Comparison of ENCODE assay signal across 8 cellular contexts in the genomic region with DNA sequence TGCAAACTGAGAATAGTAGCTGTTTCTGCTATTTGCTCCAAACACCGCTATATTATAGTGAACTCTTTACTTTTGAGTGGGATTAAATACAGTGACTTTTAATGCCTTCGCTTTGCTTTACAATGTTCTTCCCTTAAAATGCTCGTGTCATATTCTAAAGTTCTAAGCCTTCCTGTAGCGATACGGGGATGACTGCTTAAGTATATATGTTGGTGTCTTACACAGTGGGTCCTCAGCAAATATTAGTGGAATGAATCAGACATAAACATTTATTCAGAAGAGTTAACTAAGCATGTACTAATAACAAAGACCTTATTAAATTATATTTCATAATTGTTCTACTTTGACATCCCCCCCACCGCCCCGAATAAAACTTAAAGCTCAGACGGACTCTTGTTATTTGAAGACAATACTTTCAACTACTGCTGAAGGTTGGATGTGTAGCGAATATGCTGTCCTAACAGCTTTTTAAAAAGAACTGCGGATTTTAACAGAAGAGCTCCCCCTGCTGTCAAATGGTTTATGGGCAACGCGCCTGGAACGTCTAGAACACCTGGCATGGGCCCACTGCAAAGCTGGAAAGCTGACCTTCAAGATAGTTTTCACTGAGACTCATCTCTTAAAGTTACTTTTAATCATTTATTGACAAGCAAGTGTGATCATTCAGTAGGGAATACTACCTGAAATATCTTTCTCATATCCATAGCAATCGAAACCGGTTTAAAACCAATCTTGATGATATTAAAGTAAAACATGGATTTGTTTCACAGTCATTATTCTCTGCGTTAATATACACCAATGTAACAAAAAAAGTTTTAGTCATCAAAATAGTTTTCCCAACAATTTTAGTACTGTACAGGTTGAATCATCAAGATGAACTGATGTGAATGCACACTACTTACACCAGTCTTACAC.
A peak's percentile ranks its signal among the peaks of the same experiment; 100 is the strongest.
DNase-seq lines count a peak whose midpoint lies in the region; ATAC-seq and TF ChIP-seq lines count a peak whose summit lies in the region.

No MANE protein-coding gene starts in this region.

- peak overlapping the region; percentile 82 for H3K4me3 ChIP-seq in fibroblast of the aortic adventitia (ENCODE audit: low read depth, low read length)

- H3K36me3 Mint-ChIP-seq in natural killer cell treated with Interleukin-12 subunit alpha and Interleukin-12 subunit beta and Interleukin-15 and Interleukin-18, amount 100 ng/mL, for 72 hours: no peaks in the 10 kb centered on the region
- no peaks in the 10 kb centered on the region for H3K36me3 Mint-ChIP-seq in stimulated activated memory B cell treated with anti-CD40 and anti-IgM and Interleukin-4, amounts not matched to agents 10 μg/mL and 1 μg/mL and 100 μg/mL, for 72 hours

- peak overlapping the region; percentile 94 for H3K4me3 Mint-ChIP-seq in natural killer cell treated with Interleukin-12 subunit alpha and Interleukin-12 subunit beta and Interleukin-15 and Interleukin-18, amount 100 ng/mL, for 72 hours
- peak overlapping the region; percentile 67 for H3K4me3 Mint-ChIP-seq in stimulated activated memory B cell treated with anti-CD40 and anti-IgM and Interleukin-4, amounts not matched to agents 10 μg/mL and 1 μg/mL and 100 μg/mL, for 72 hours

- H3K27me3 Mint-ChIP-seq in natural killer cell treated with Interleukin-12 subunit alpha and Interleukin-12 subunit beta and Interleukin-15 and Interleukin-18, amount 100 ng/mL, for 72 hours: peaks cover 0 to 1% of the 10 kb centered on the region in 2 donors
- no peaks in the 10 kb centered on the region for H3K27me3 Mint-ChIP-seq in stimulated activated memory B cell treated with anti-CD40 and anti-IgM and Interleukin-4, amounts not matched to agents 10 μg/mL and 1 μg/mL and 100 μg/mL, for 72 hours

- no peak for TF ChIP-seq POLR2A in GM18505 (IDR thresholded peaks at IDR 0.05; ENCODE audit: borderline replicate concordance, extremely low read depth, insufficient read depth, insufficient read length)

- H3K27ac ChIP-seq in 22Rv1: peak overlapping the region; percentile 70

- H3K4me1 Mint-ChIP-seq in natural killer cell treated with Interleukin-12 subunit alpha and Interleukin-12 subunit beta and Interleukin-15 and Interleukin-18, amount 100 ng/mL, for 72 hours (ENCODE audit: low read depth in 2 of 2): peaks cover 24 to 34% of the 10 kb centered on the region in 2 donors
- peaks cover 29% of the 10 kb centered on the region for H3K4me1 Mint-ChIP-seq in stimulated activated memory B cell treated with anti-CD40 and anti-IgM and Interleukin-4, amounts not matched to agents 10 μg/mL and 1 μg/mL and 100 μg/mL, for 72 hours

- TF ChIP-seq CTCF in 22Rv1 (IDR thresholded peaks at IDR 0.05) (peak; percentile 95), fibroblast of the aortic adventitia (IDR thresholded peaks at IDR 0.05; ENCODE audit: insufficient read depth, low read length) (peak; percentile 76)

- H3K9me3 Mint-ChIP-seq in natural killer cell treated with Interleukin-12 subunit alpha and Interleukin-12 subunit beta and Interleukin-15 and Interleukin-18, amount 100 ng/mL, for 72 hours: no peaks in the 10 kb centered on the region
- H3K9me3 Mint-ChIP-seq in stimulated activated memory B cell treated with anti-CD40 and anti-IgM and Interleukin-4, amounts not matched to agents 10 μg/mL and 1 μg/mL and 100 μg/mL, for 72 hours: no peaks in the 10 kb centered on the region

- H3K27ac Mint-ChIP-seq in natural killer cell treated with Interleukin-12 subunit alpha and Interleukin-12 subunit beta and Interleukin-15 and Interleukin-18, amount 100 ng/mL, for 72 hours: peak overlapping the region; percentile 95 to 99
- peak overlapping the region; percentile 100 for H3K27ac Mint-ChIP-seq in stimulated activated memory B cell treated with anti-CD40 and anti-IgM and Interleukin-4, amounts not matched to agents 10 μg/mL and 1 μg/mL and 100 μg/mL, for 72 hours

- DNase-seq in LHCN-M2 (ENCODE audit: low read depth): peak; percentile 84
- peak; percentile 91 for DNase-seq in RKO (ENCODE audit: low spot score)
- peak; percentile 37 to 53 for DNase-seq in activated T-helper 1 cell treated with anti-CD3 and anti-CD28 coated beads, Interleukin-2, amount 50 U/mL, for 16 hours (ENCODE audit: low read depth in 1 of 2, low spot score in 1 of 2)
- DNase-seq in fibroblast of the aortic adventitia (ENCODE audit: low read depth): peak; percentile 96
- DNase-seq in natural killer cell treated with Interleukin-12 subunit alpha and Interleukin-12 subunit beta and Interleukin-15 and Interleukin-18, amount 100 ng/mL, for 72 hours (ENCODE audit: low spot score): peak; percentile 81

- ATAC-seq in GM18505 (IDR thresholded peaks at IDR 0.05; ENCODE audit: unreplicated experiment): peak; percentile 29
- ATAC-seq in natural killer cell treated with Interleukin-12 subunit alpha and Interleukin-12 subunit beta and Interleukin-15 and Interleukin-18, amount 100 ng/mL, for 72 hours: no peak
- ATAC-seq in stimulated activated memory B cell treated with anti-CD40 and anti-IgM and Interleukin-4, amounts not matched to agents 10 μg/mL and 1 μg/mL and 100 μg/mL, for 72 hours: no peak

Comparison
In these comparisons a context has a peak if more than half of its experiments do, and no peak if none do; other contexts are left out.
1. DNase-seq: peak in every context shown above with its lines; median percentile 96 in fibroblast of the aortic adventitia; 91 in RKO; 84 in LHCN-M2; 81 in natural killer cell treated with Interleukin-12 subunit alpha and Interleukin-12 subunit beta and Interleukin-15 and Interleukin-18, amount 100 ng/mL, for 72 hours; 45 in activated T-helper 1 cell treated with anti-CD3 and anti-CD28 coated beads, Interleukin-2, amount 50 U/mL, for 16 hours.